In genomic region chr13:112892759-112893569, GRCh38 we compare ENCODE assay signal across 9 cellular contexts.
A peak's percentile ranks its signal among the peaks of the same experiment; 100 is the strongest.
DNase-seq lines count a peak whose midpoint lies in the region; ATAC-seq, FAIRE-seq and TF ChIP-seq lines count a peak whose summit lies in the region.
"Had no signal": no experiment of that assay in that cellular context is flagged by ENCODE, and none has a peak within 500 bp of the region (broad histone marks: within the 10 kb centered on the region; RNA-seq: fewer than 3 reads in every experiment).

No MANE protein-coding gene starts in this region.

- no peaks in the 10 kb centered on the region for H3K79me2 ChIP-seq in DOHH2 (ENCODE audit: control insufficient read depth, low read length)
- H3K79me2 ChIP-seq in GM12878 (ENCODE audit: control insufficient read depth, insufficient read depth, low read length): no peaks in the 10 kb centered on the region
- H3K79me2 ChIP-seq in GM23248 (ENCODE audit: insufficient read depth): no peaks in the 10 kb centered on the region

- H4K20me1 ChIP-seq in DOHH2 (ENCODE audit: control insufficient read depth, insufficient read depth, low read depth, low read length) (no peaks in the 10 kb centered on the region), GM12878 (ENCODE audit: control insufficient read depth, insufficient read depth) (no peaks in the 10 kb centered on the region), GM23248 (ENCODE audit: insufficient read depth) (no peaks in the 10 kb centered on the region)

- H3K36me3 ChIP-seq in DOHH2 (ENCODE audit: control insufficient read depth, low read length) (no peaks in the 10 kb centered on the region), GM12878 (ENCODE audit: control insufficient read depth in 2 of 2, insufficient read depth in 2 of 2, low read length in 1 of 2) (no peaks in the 10 kb centered on the region), GM23248 (ENCODE audit: low read depth) (no peaks in the 10 kb centered on the region)
- H3K36me3 ChIP-seq in naive thymus-derived CD4-positive, alpha-beta T cell (ENCODE audit: control insufficient read depth in 2 of 3, insufficient read depth in 3 of 3, low read length in 3 of 3): no peaks in the 10 kb centered on the region
- H3K36me3 ChIP-seq: heart right ventricle had no signal

- H3K9me3 Mint-ChIP-seq in naive thymus-derived CD4-positive, alpha-beta T cell: no peaks in the 10 kb centered on the region

- peaks cover 0 to 32% (median 0%) of the 10 kb centered on the region in 5 donors for H3K27me3 Mint-ChIP-seq in naive thymus-derived CD4-positive, alpha-beta T cell

- H3K4me1 ChIP-seq in DOHH2 (ENCODE audit: control insufficient read depth, low read length): peaks cover 28% of the 10 kb centered on the region
- no peaks in the 10 kb centered on the region for H3K4me1 ChIP-seq in GM12878 (ENCODE audit: control insufficient read depth, insufficient read depth, low read length)
- peaks cover 0 to 14% of the 10 kb centered on the region in 2 donors for H3K4me1 ChIP-seq in naive thymus-derived CD4-positive, alpha-beta T cell (ENCODE audit: control insufficient read depth in 2 of 2, insufficient read depth in 2 of 2, low read length in 2 of 2)
- no peaks in the 10 kb centered on the region for H3K4me1 ChIP-seq in GM23248 (ENCODE audit: insufficient read depth)

- H3K4me3 ChIP-seq in DOHH2 (ENCODE audit: low read length) (0 out of 2 replicates have a peak overlapping the region, but pooled peaks have one; percentile 39), HL-60 (replicated peaks; ENCODE audit: insufficient read depth, low read length) (0 out of 2 replicates have a peak overlapping the region, but pooled peaks have one; percentile 8), GM12878 (no peak overlapping the region), GM23248 (no peak overlapping the region)
- no peak overlapping the region for H3K4me3 ChIP-seq in naive thymus-derived CD4-positive, alpha-beta T cell (ENCODE audit: low read length)

- H3K36me3 Mint-ChIP-seq in naive thymus-derived CD4-positive, alpha-beta T cell: no peaks in the 10 kb centered on the region

- peaks cover 5 to 14% (median 7%) of the 10 kb centered on the region in 7 donors for H3K4me1 Mint-ChIP-seq in naive thymus-derived CD4-positive, alpha-beta T cell

- SMC1A ChIA-PET in GM12878 (lab: Charles Lee; ENCODE audit: uncharacterized antibody, unreplicated experiment): interaction anchor here (1.0 to 1.1 kb wide), 2 partner anchors 14 to 18 kb away, joined by 3 read pairs; no protein-coding TSS in a partner anchor

- no TSS peak for BruUV-seq in GM12878 (replicated peaks; lab: Mats Ljungman, UMichigan)

- no peak for TF ChIP-seq POLR2A in GM12878 (IDR thresholded peaks at IDR 0.05; ENCODE audit: low read depth, low read length)

- 16% methylated on average over 24 of the region's 24 CpGs for WGBS in GM12878 (ENCODE audit: insufficient coverage, insufficient replicate concordance, low lambda C conversion rate, missing lambda C conversion rate)
- 31 to 32% methylated on average over 24 of the region's 24 CpGs for WGBS in GM23248 (ENCODE audit: low coverage in 1 of 2, low lambda C conversion rate in 2 of 2, missing lambda C conversion rate in 2 of 2), 2 experiments

- intact Hi-C loops in GM12878 (cut with micrococcal nuclease; ENCODE audit: unreplicated experiment): no loop called here
- intact Hi-C loops in naive thymus-derived CD4-positive, alpha-beta T cell (cut with micrococcal nuclease): no loop called here

- H3K9ac ChIP-seq in GM12878 (ENCODE audit: control insufficient read depth, insufficient read depth, low read length) (no peak overlapping the region), GM23248 (no peak overlapping the region)

- no peak for DNase-seq in HL-60 (ENCODE audit: low read depth in 1 of 2, low spot score in 1 of 2)
- no peak for DNase-seq in GM12878 (ENCODE audit: low read depth, low spot score)
- DNase-seq in naive thymus-derived CD4-positive, alpha-beta T cell: no peak
- DNase-seq in GM23248: no peak

- peaks cover 33% of the 10 kb centered on the region for H3K27me3 ChIP-seq in DOHH2 (ENCODE audit: control insufficient read depth, low read length)
- peaks cover 32% of the 10 kb centered on the region for H3K27me3 ChIP-seq in HL-60 (ENCODE audit: insufficient read depth, poor library complexity, severe bottlenecking)
- peaks cover 0 to 3% of the 10 kb centered on the region in 2 experiments; a peak in 3 of 4 replicates for H3K27me3 ChIP-seq in GM12878 (replicated peaks in 1 of 2; ENCODE audit: control insufficient read depth in 2 of 2, insufficient read depth in 2 of 2, low read length in 1 of 2)
- peaks cover 0 to 6% of the 10 kb centered on the region in 2 donors for H3K27me3 ChIP-seq in naive thymus-derived CD4-positive, alpha-beta T cell (ENCODE audit: control insufficient read depth in 2 of 2, insufficient read depth in 2 of 2, low read length in 2 of 2)
- H3K27me3 ChIP-seq in GM23248 (replicated peaks; ENCODE audit: insufficient read depth): peaks cover 49% of the 10 kb centered on the region

- H3K27ac Mint-ChIP-seq in naive thymus-derived CD4-positive, alpha-beta T cell: peak overlapping the region in 3 of 9 donors; percentile 24 to 58 (median 41)

- TF ChIP-seq CTCF in DOHH2 (IDR thresholded peaks at IDR 0.05; ENCODE audit: low read depth, low read length, poor library complexity, severe bottlenecking) (no peak), HL-60 (IDR thresholded peaks at IDR 0.05; ENCODE audit: insufficient read depth, low read length) (no peak), GM12878 (IDR thresholded peaks at IDR 0.05 in 2 of 3, conservative IDR thresholded peaks at IDR 0.05 in 1 of 3; ENCODE audit: control insufficient read depth in 2 of 3, extremely low read depth in 1 of 3, insufficient read depth in 1 of 3, low read depth in 3 of 3, low read length in 3 of 3) (no peak)

- CTCF ChIA-PET in GM12878 (lab: Yijun Ruan, JAX): interaction anchor here (0.6 to 0.9 kb wide), 3 partner anchors 44 to 253 kb away, joined by 3 read pairs; no protein-coding TSS in a partner anchor
- CTCF ChIA-PET in naive thymus-derived CD4-positive, alpha-beta T cell (lab: Charles Lee): no interaction called here

- TF ChIP-seq EP300 in GM12878 (IDR thresholded peaks at IDR 0.05; ENCODE audit: borderline replicate concordance in 1 of 2, control insufficient read depth in 1 of 2, low read depth in 2 of 2, low read length in 2 of 2): no peak

- POLR2A ChIA-PET in GM12878 (lab: Charles Lee): no interaction called here
- POLR2A ChIA-PET in naive thymus-derived CD4-positive, alpha-beta T cell (lab: Charles Lee): no interaction called here

- TF ChIP-seq RAD21 in GM12878 (IDR thresholded peaks at IDR 0.05; ENCODE audit: insufficient read depth, low read depth, low read length): no peak

- H3K4me3 Mint-ChIP-seq in naive thymus-derived CD4-positive, alpha-beta T cell: peak overlapping the region in 7 of 10 donors; percentile 3 to 71 (median 39)

- RAD21 ChIA-PET in GM12878 (lab: Charles Lee; ENCODE audit: unreplicated experiment): interaction anchor here (0.6 to 1.3 kb wide), 2 partner anchors 19 to 111 kb away, joined by 3 read pairs; no protein-coding TSS in a partner anchor

- H3K4me2 ChIP-seq in DOHH2 (ENCODE audit: low read length) (peak overlapping the region; percentile 46), GM12878 (ENCODE audit: control insufficient read depth, insufficient read depth) (no peak overlapping the region), GM23248 (ENCODE audit: unreplicated experiment) (no peak overlapping the region)

- in situ Hi-C loops in GM12878 (cut with MboI): no loop called here
- in situ Hi-C loops in GM23248 (cut with MboI): no loop called here

- H3K27ac ChIP-seq in DOHH2 (ENCODE audit: low read depth, low read length) (no peak overlapping the region), HL-60 (replicated peaks) (no peak overlapping the region), GM12878 (ENCODE audit: control insufficient read depth, insufficient read depth) (no peak overlapping the region), GM23248 (no peak overlapping the region)
- H3K27ac ChIP-seq in naive thymus-derived CD4-positive, alpha-beta T cell (ENCODE audit: low read depth, low read length): no peak overlapping the region
- H3K27ac ChIP-seq: heart right ventricle had no signal

- H2AFZ ChIP-seq in GM12878 (ENCODE audit: control insufficient read depth, low read depth, low read length): no peak overlapping the region
- H2AFZ ChIP-seq in GM23248: no peak overlapping the region

- FAIRE-seq in GM12878 (lab: Jason Lieb, UNC): no peak

- H3K9me2 ChIP-seq in DOHH2 (replicated peaks; ENCODE audit: control insufficient read depth, low read length): no peaks in the 10 kb centered on the region
- no peaks in the 10 kb centered on the region for H3K9me2 ChIP-seq in GM23248 (ENCODE audit: insufficient read depth)

- ATAC-seq in GM12878 (peak; percentile 24), GM19452 (IDR thresholded peaks at IDR 0.05; ENCODE audit: unreplicated experiment) (no peak), HG02938 (IDR thresholded peaks at IDR 0.05; ENCODE audit: unreplicated experiment) (no peak), GM21825 (IDR thresholded peaks at IDR 0.05; ENCODE audit: unreplicated experiment) (no peak)
- ATAC-seq in naive thymus-derived CD4-positive, alpha-beta T cell: no peak

- H3F3A ChIP-seq in DOHH2 (ENCODE audit: control insufficient read depth, insufficient read depth): peaks cover 5% of the 10 kb centered on the region
- H3F3A ChIP-seq in GM23248 (ENCODE audit: insufficient read depth): no peaks in the 10 kb centered on the region

- H3K9me3 ChIP-seq in DOHH2 (ENCODE audit: control insufficient read depth, insufficient read depth, low read length) (no peaks in the 10 kb centered on the region), GM12878 (replicated peaks; ENCODE audit: control insufficient read depth, insufficient read depth, low read length) (no peaks in the 10 kb centered on the region), GM23248 (ENCODE audit: low read depth) (no peaks in the 10 kb centered on the region)
- H3K9me3 ChIP-seq in naive thymus-derived CD4-positive, alpha-beta T cell (ENCODE audit: control insufficient read depth in 2 of 3, low read length in 3 of 3): no peaks in the 10 kb centered on the region
- H3K9me3 ChIP-seq: heart right ventricle had no signal

TF ChIP-seq in GM12878, 131 proteins besides CTCF, POLR2A, EP300 and RAD21 (continues in another document):
- TF ChIP-seq SPI1 (IDR thresholded peaks at IDR 0.05; ENCODE audit: borderline replicate concordance, insufficient read depth, low read depth, low read length) (peak; percentile 69; the same call in 1 of the 2 replicates), NFXL1 (IDR thresholded peaks at IDR 0.05; ENCODE audit: borderline replicate concordance) (no peak), ZNF274 (IDR thresholded peaks at IDR 0.05; ENCODE audit: insufficient read depth, insufficient read length) (no peak), POU2F2 (IDR thresholded peaks at IDR 0.05; ENCODE audit: borderline replicate concordance, low read depth, low read length) (no peak), TCF12 (IDR thresholded peaks at IDR 0.05; ENCODE audit: low read depth, low read length) (no peak), NR2C2 (IDR thresholded peaks at IDR 0.05; ENCODE audit: borderline replicate concordance, control insufficient read depth, insufficient read length, low read depth) (no peak), IKZF1 (conservative IDR thresholded peaks at IDR 0.05) (peak; percentile 50), YY1 (IDR thresholded peaks at IDR 0.05; ENCODE audit: low read depth, low read length) (no peak), RFX5 (IDR thresholded peaks at IDR 0.05; ENCODE audit: low read depth, low read length) (no peak)

Comparison
In these comparisons a context has a peak if more than half of its experiments do, and no peak if none do; other contexts are left out.
1. H3K4me3 ChIP-seq: peak in DOHH2 (single experiment) and HL-60 (single experiment); none in GM12878 (single experiment), naive thymus-derived CD4-positive, alpha-beta T cell (single experiment) and GM23248 (single experiment).